In the genomic region with DNA sequence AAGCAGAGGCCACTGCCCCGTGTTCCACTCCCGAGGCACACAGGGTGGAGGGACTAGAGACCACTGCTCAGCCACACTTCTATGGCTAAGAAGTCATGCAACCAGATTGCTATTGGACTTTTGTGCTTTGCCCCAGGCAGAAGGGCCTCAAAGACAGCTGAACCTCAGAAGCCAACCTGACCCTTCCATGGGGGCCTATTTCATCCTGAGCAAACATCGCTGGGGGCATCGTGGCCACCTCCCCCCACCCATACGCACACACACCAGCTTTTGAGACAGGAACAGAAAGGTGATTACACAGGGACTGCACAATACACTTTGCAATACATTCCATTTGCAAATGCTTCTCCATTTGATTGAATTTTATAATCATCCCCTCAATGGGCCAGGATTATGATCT, we compare ENCODE assay signal across 1 cellular context.
TF ChIP-seq lines count a peak whose summit lies in the region.

No MANE protein-coding gene starts in this region.

TF ChIP-seq in GM12878, 131 proteins besides CTCF, POLR2A, EP300 and RAD21:
- TF ChIP-seq BCL3 (IDR thresholded peaks at IDR 0.05; ENCODE audit: borderline replicate concordance, insufficient read depth, low read depth, low read length, poor library complexity, severe bottlenecking): peak; percentile 65
